9 cellular contexts compared by ENCODE assay signal in the genomic region with DNA sequence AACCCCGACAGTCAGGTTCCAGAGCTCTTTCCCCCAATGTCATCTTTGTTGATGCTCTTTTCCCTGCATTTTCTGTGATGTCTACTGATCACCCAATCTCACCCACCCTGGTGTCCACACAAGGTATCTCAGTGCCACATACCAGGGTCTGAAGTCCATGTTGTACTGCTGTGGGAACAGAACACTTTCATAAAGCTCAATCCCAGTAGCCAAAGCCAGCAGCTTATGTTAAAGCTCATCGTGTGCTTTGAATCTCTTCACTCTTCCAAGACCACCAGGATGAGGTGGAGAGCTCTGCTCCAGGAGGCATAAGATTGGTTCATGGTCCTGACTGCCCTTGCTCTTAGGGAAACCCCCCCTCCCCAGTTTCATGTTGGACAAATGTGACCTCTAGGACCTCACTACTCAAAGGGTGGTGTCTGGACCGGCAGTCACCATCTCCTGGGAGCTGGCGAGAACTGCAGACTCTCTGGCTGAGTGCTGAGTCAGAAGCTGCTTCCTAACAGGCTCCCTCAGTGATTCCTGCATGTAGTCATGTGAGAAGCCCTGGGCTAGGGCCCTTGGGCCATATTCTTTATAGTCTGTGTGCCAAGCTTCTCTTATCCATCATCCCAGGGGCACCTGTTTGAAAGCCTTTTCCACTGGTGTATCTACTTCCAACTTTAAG. TPM values are rescaled to one million over a fixed set of nuclear protein-coding genes. Genes with fewer than 3 reads are reported as not detected.
DNase-seq lines count a peak whose midpoint lies in the region; ATAC-seq, FAIRE-seq and TF ChIP-seq lines count a peak whose summit lies in the region.
"Had no signal": no experiment of that assay in that cellular context is flagged by ENCODE, and none has a peak within 500 bp of the region (broad histone marks: within the 10 kb centered on the region; RNA-seq: fewer than 3 reads in every experiment).

No MANE protein-coding gene starts in this region.

- no peaks in the 10 kb centered on the region for H3K27me3 ChIP-seq in ACC112 (ENCODE audit: insufficient read depth, low read length)
- H3K27me3 ChIP-seq in bronchial epithelial cell (ENCODE audit: control insufficient read depth, insufficient read depth, low read length): no peaks in the 10 kb centered on the region
- no peaks in the 10 kb centered on the region for H3K27me3 ChIP-seq in lower lobe of right lung (ENCODE audit: low read depth)

- intact Hi-C loops in lower lobe of right lung (cut with DNase I): loop anchor here (5.0 kb wide), 1 partner anchor 85 kb away; no protein-coding TSS in a partner anchor

- H3K79me2 ChIP-seq in ACC112 (ENCODE audit: control insufficient read depth, insufficient read depth, low read length, unreplicated experiment): peaks cover 3% of the 10 kb centered on the region

- no peaks in the 10 kb centered on the region for H3K9me3 ChIP-seq in lower lobe of right lung

- peak; percentile 12 for TF ChIP-seq CTCF in bronchial epithelial cell (IDR thresholded peaks at IDR 0.05; ENCODE audit: insufficient read depth, low read length, severe bottlenecking)
- no peak for TF ChIP-seq CTCF in lower lobe of right lung (IDR thresholded peaks at IDR 0.05)

- H3K4me3 ChIP-seq in ACC112 (ENCODE audit: low read depth, low read length) (peak overlapping the region; percentile 10; the same call in 1 of the 2 replicates), bronchial epithelial cell (ENCODE audit: low read depth, low read length) (no peak overlapping the region), lower lobe of right lung (no peak overlapping the region)

- peak overlapping the region; percentile 94 for H3K27ac ChIP-seq in ACC112 (ENCODE audit: low read depth, low read length)
- H3K27ac ChIP-seq in lower lobe of right lung: peak overlapping the region; percentile 37

- H3K4me1 ChIP-seq in ACC112 (ENCODE audit: control insufficient read depth, insufficient read depth, low read length, unreplicated experiment) (peaks cover 27% of the 10 kb centered on the region), lower lobe of right lung (peaks cover 32% of the 10 kb centered on the region)

- FAIRE-seq in bronchial epithelial cell (lab: Jason Lieb, UNC): no peak

- H3K36me3 ChIP-seq in ACC112 (ENCODE audit: insufficient read depth, low read length) (peaks cover 13% of the 10 kb centered on the region; the same call in 1 of the 2 replicates), bronchial epithelial cell (ENCODE audit: control insufficient read depth, insufficient read depth, low read length) (no peaks in the 10 kb centered on the region), lower lobe of right lung (peaks cover 19% of the 10 kb centered on the region)

- DNase-seq in HS-27A (ENCODE audit: low read depth) (peak; percentile 46), bronchial epithelial cell (ENCODE audit: low read depth) (peak; percentile 71), lower lobe of right lung (no peak), NCI-H2196 treated with DMSO at 0.1 percent for 48 hours (lab: John Stamatoyannopoulos, UW; ENCODE audit: unreplicated experiment) (no peak), NCI-H1417 (lab: John Stamatoyannopoulos, UW) (no peak), inferior parietal cortex (ENCODE audit: extremely low spot score) (no peak)
- DNase-seq: activated naive CD8-positive, alpha-beta T cell treated with anti-CD3 and anti-CD28 coated beads, Interleukin-2, amount 10 ng/mL, durations not matched to agents 7 days and 5 days had no signal

- ATAC-seq in lower lobe of right lung (no peak), GM19324 (IDR thresholded peaks at IDR 0.05; ENCODE audit: low FRiP score, unreplicated experiment) (no peak)

- H2AFZ ChIP-seq in ACC112 (ENCODE audit: low read length, unreplicated experiment): no peak overlapping the region

RNA-seq across cellular contexts. Expression of a gene that starts 13.4 kb away (rescaled TPM):
- not detected in 2 replicates for total RNA-seq in bronchial epithelial cell
- total RNA-seq in lower lobe of right lung: 2.4 TPM

RNA-seq across cellular contexts. Expression of a gene that starts 22.0 kb away (rescaled TPM):
- total RNA-seq in bronchial epithelial cell: 33.3 and 34.8 TPM in 2 replicates
- 14.4 TPM for total RNA-seq in lower lobe of right lung

RNA-seq across cellular contexts. Expression of a gene that starts 33.1 kb away (rescaled TPM):
- 21.9 and 26.8 TPM in 2 replicates for total RNA-seq in bronchial epithelial cell
- total RNA-seq in lower lobe of right lung: 54.7 TPM

Comparison
In these comparisons a context has a peak if more than half of its experiments do, and no peak if none do; other contexts are left out.
1. DNase-seq: peak in HS-27A (single experiment) and bronchial epithelial cell (single experiment); none in lower lobe of right lung (single experiment), NCI-H2196 treated with DMSO at 0.1 percent for 48 hours (single experiment), NCI-H1417 (0 of 3) and inferior parietal cortex (single experiment).